Comparison of ENCODE assay signal across 10 cellular contexts in genomic region chr2:127735537-127736399, GRCh38. TPM values are rescaled to one million over a fixed set of nuclear protein-coding genes. Genes with fewer than 3 reads are reported as not detected.
A peak's percentile ranks its signal among the peaks of the same experiment; 100 is the strongest.
DNase-seq lines count a peak whose midpoint lies in the region; ATAC-seq lines count a peak whose summit lies in the region.
"Had no signal": no experiment of that assay in that cellular context is flagged by ENCODE, and none has a peak within 500 bp of the region (broad histone marks: within the 10 kb centered on the region; RNA-seq: fewer than 3 reads in every experiment).

No MANE protein-coding gene starts in this region.

- intact Hi-C loops in sciatic nerve (cut with DNase I): no loop called here

- in situ Hi-C loops in Caki2 (cut with HindIII; ENCODE audit: low pct_unique_long_range_greater_than_20kb, low sequenced_read_pairs): no loop called here

- DNase-seq in Caki2 (ENCODE audit: low read depth) (peak; percentile 76), kidney tubule cell (ENCODE audit: low spot score) (peak; percentile 83), sciatic nerve (ENCODE audit: low spot score) (no peak), DMS 273 treated with DMSO at 0.1 percent for 48 hours (lab: John Stamatoyannopoulos, UW) (no peak), SKM-1 treated with dmso at 0.1 percent for 144 hours (lab: John Stamatoyannopoulos, UW; ENCODE audit: unreplicated experiment) (no peak)
- no peak for DNase-seq in stimulated activated naive CD4-positive, alpha-beta T cell (lab: John Stamatoyannopoulos, UW)
- DNase-seq: aorta, NCI-H1092 treated with DMSO at 0.1 percent for 48 hours had no signal

- peak; percentile 86 for ATAC-seq in GM21423 (IDR thresholded peaks at IDR 0.05; ENCODE audit: unreplicated experiment)
- peak; percentile 78 for ATAC-seq in HG03460 (IDR thresholded peaks at IDR 0.05; ENCODE audit: unreplicated experiment)
- ATAC-seq in sciatic nerve: no peak

RNA-seq across cellular contexts. Expression of gene SFT2D3, which starts 34.5 kb away (rescaled TPM):
- total RNA-seq in Caki2 (2014; rRNA removed; shearing (Covaris generic); ENCODE audit: low replicate concordance): 3.4 and 6.6 TPM in 2 replicates
- total RNA-seq in sciatic nerve: 4.5 TPM

Comparison
In these comparisons a context has a peak if more than half of its experiments do, and no peak if none do; other contexts are left out.
1. DNase-seq: peak in Caki2 (single experiment) and kidney tubule cell (single experiment); none in stimulated activated naive CD4-positive, alpha-beta T cell (0 of 6), sciatic nerve (single experiment), DMS 273 treated with DMSO at 0.1 percent for 48 hours (single experiment) and SKM-1 treated with dmso at 0.1 percent for 144 hours (single experiment).